Comparison of ENCODE assay signal across 1 cellular context in the genomic region with DNA sequence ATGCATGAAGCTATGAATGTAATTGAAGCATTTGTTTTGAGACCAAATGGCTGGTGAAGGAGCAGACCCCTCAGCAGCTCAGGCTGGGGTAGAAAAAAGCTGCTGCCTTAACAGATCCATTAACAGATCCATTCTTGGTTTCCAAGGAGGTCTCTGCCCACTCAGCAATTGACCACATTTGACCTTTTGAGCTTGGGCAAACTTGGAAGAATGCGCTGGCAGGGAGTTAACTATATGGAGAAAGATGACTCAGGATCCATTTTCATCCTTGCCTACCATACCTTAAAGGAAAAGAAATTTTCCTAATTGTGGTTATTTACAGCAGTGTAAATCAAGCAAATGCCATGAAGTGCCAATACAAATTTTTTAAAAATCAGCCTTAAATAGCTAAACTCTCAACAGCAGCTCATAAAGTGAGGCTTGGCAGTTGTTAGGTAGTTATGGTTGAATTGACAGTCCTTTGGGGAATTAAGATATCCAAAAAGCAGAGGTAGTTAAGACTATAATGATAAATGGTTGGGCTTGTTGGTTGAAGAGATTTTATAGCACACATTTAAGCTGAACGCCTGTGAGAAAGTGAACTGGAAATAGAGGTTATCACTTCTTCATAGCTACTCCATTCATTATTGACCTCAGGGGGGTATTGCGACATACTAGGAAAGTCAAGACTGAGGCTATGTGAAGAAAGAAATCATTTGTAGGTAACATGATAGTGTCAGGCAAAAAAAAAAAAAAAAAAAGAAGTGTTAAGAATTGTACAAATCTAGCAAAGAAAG.
TF ChIP-seq lines count a peak whose summit lies in the region.

No MANE protein-coding gene starts in this region.

TF ChIP-seq in HEK293, 187 proteins besides CTCF, POLR2A, EP300 and RAD21 (continued from another document):
- no peak for TF ChIP-seq KLF17 (tag by site-specific recombination; IDR thresholded peaks at IDR 0.05)
- TF ChIP-seq ZNF768 (tag by site-specific recombination; IDR thresholded peaks at IDR 0.05): no peak
- no peak for TF ChIP-seq PBX3 (CRISPR knock-in tag; IDR thresholded peaks at IDR 0.05)
- TF ChIP-seq ZNF324 (tag by site-specific recombination; IDR thresholded peaks at IDR 0.05): no peak
- no peak for TF ChIP-seq ZNF292 (tag by site-specific recombination; IDR thresholded peaks at IDR 0.05; ENCODE audit: borderline replicate concordance, low read depth)
- peak; percentile 76 for TF ChIP-seq OSR2 (tag by site-specific recombination; IDR thresholded peaks at IDR 0.05)
- TF ChIP-seq ZNF416 (tag by site-specific recombination; IDR thresholded peaks at IDR 0.05): no peak
TF ChIP-seq in HEK293: peak in this region for 23.
